ENCODE assay signal across 20 cellular contexts in genomic region chr10:77827383-77827782, GRCh38.
DNase-seq lines count a peak whose midpoint lies in the region; ATAC-seq, FAIRE-seq and TF ChIP-seq lines count a peak whose summit lies in the region.
"Had no signal": no experiment of that assay in that cellular context is flagged by ENCODE, and none has a peak within 500 bp of the region (broad histone marks: within the 10 kb centered on the region; RNA-seq: fewer than 3 reads in every experiment).

No MANE protein-coding gene starts in this region.

- POLR2A ChIA-PET in activated CD8-positive, alpha-beta T cell treated with anti-CD3 and anti-CD28 coated beads for 36 hours (lab: Charles Lee), result no interaction called here
- POLR2A ChIA-PET in activated CD8-positive, alpha-beta T cell treated with anti-CD3 and anti-CD28 coated beads, Interleukin-2, amount 10 ng/mL, durations not matched to agents 7 days and 5 days (lab: Charles Lee), result no interaction called here
- POLR2A ChIA-PET in IMR-90 (lab: Charles Lee; ENCODE audit: unreplicated experiment) (no interaction called here), WTC11 (lab: Charles Lee) (no interaction called here)

- peaks cover 9 to 18% of the 10 kb centered on the region in 2 experiments for H3K79me1 ChIP-seq in IMR-90 (ENCODE audit: low read depth in 1 of 2, low read length in 2 of 2)

- H3K9me1 ChIP-seq in IMR-90 (ENCODE audit: insufficient read depth, low read length), result 0 out of 2 replicates have a peak, but pooled peaks cover 4% of the 10 kb centered on the region

- H3K23ac ChIP-seq in IMR-90 (ENCODE audit: low read depth, low read length), result no peak overlapping the region

- H3K4me1 Mint-ChIP-seq in activated CD8-positive, alpha-beta T cell treated with anti-CD3 and anti-CD28 coated beads for 36 hours (ENCODE audit: low read depth), result peaks cover 5% of the 10 kb centered on the region
- H3K4me1 Mint-ChIP-seq in activated CD8-positive, alpha-beta T cell treated with anti-CD3 and anti-CD28 coated beads, Interleukin-2, amount 10 ng/mL, durations not matched to agents 7 days and 5 days (ENCODE audit: low read depth), result peaks cover 2% of the 10 kb centered on the region
- H3K4me1 Mint-ChIP-seq in WTC11, result 0 out of 2 replicates have a peak, but pooled peaks cover 2% of the 10 kb centered on the region

- H3K4me3 ChIP-seq in IMR-90 (ENCODE audit: insufficient read depth, low read depth, low read length), result no peak overlapping the region
- no peak overlapping the region for H3K4me3 ChIP-seq in kidney (ENCODE audit: low read length in 2 of 2)
- H3K4me3 ChIP-seq: BLaER1, GM23248, MG63 had no signal

- H3K36me3 ChIP-seq in IMR-90 (ENCODE audit: control insufficient read depth, insufficient read depth, low read length) (peaks cover 46% of the 10 kb centered on the region), kidney (ENCODE audit: control insufficient read depth in 1 of 2, insufficient read depth in 2 of 2, low read length in 2 of 2) (peaks cover 24 to 40% of the 10 kb centered on the region in 2 donors)

- no peaks in the 10 kb centered on the region for H3K27me3 Mint-ChIP-seq in activated CD8-positive, alpha-beta T cell treated with anti-CD3 and anti-CD28 coated beads for 36 hours
- H3K27me3 Mint-ChIP-seq in activated CD8-positive, alpha-beta T cell treated with anti-CD3 and anti-CD28 coated beads, Interleukin-2, amount 10 ng/mL, durations not matched to agents 7 days and 5 days (ENCODE audit: low read depth), result no peaks in the 10 kb centered on the region
- no peaks in the 10 kb centered on the region for H3K27me3 Mint-ChIP-seq in WTC11 (ENCODE audit: low read depth)

- H2AFZ ChIP-seq in IMR-90 (replicated peaks; ENCODE audit: low read length, poor library complexity), result no peak overlapping the region
- H2AFZ ChIP-seq: GM23248 had no signal

- H3K27ac ChIP-seq in IMR-90 (ENCODE audit: insufficient read depth, low read length) (no peak overlapping the region), kidney (ENCODE audit: low read depth in 2 of 2, low read length in 2 of 2) (no peak overlapping the region)
- H3K27ac ChIP-seq: BLaER1, GM23248, KMS-11 had no signal

- H2BK20ac ChIP-seq in IMR-90 (ENCODE audit: low read depth, low read length), result no peak overlapping the region

- no peak for TF ChIP-seq RAD21 in IMR-90 (IDR thresholded peaks at IDR 0.05; ENCODE audit: low read length)

- TF ChIP-seq CTCF in activated CD8-positive, alpha-beta T cell treated with anti-CD3 and anti-CD28 coated beads for 36 hours (IDR thresholded peaks at IDR 0.05), result no peak
- no peak for TF ChIP-seq CTCF in IMR-90 (conservative IDR thresholded peaks at IDR 0.05; ENCODE audit: low read depth, low read length)
- TF ChIP-seq CTCF in WTC11 (IDR thresholded peaks at IDR 0.05), result no peak
- no peak for TF ChIP-seq CTCF in kidney (IDR thresholded peaks at IDR 0.05; ENCODE audit: borderline replicate concordance, extremely low read depth, insufficient read depth)

- no peaks in the 10 kb centered on the region for H3K9me3 ChIP-seq in IMR-90 (ENCODE audit: control insufficient read depth, insufficient read depth, low read length)
- H3K9me3 ChIP-seq in kidney (ENCODE audit: control insufficient read depth in 1 of 2, low read length in 2 of 2), result no peaks in the 10 kb centered on the region
- H3K9me3 ChIP-seq: BLaER1, MG63 had no signal

- FAIRE-seq in kidney (lab: Jason Lieb, UNC), result no peak
- FAIRE-seq: D721Med, GM12891 had no signal

- no peak overlapping the region for H3K27ac Mint-ChIP-seq in activated CD8-positive, alpha-beta T cell treated with anti-CD3 and anti-CD28 coated beads for 36 hours
- no peak overlapping the region for H3K27ac Mint-ChIP-seq in activated CD8-positive, alpha-beta T cell treated with anti-CD3 and anti-CD28 coated beads, Interleukin-2, amount 10 ng/mL, durations not matched to agents 7 days and 5 days
- peak overlapping the region; percentile 51; the same call in 1 of the 2 replicates for H3K27ac Mint-ChIP-seq in WTC11
- H3K27ac Mint-ChIP-seq: CD8-positive, alpha-beta T cell had no signal

- H3K9ac ChIP-seq in IMR-90 (ENCODE audit: low read depth, low read length) (no peak overlapping the region), kidney (ENCODE audit: low read length in 2 of 2) (no peak overlapping the region)
- H3K9ac ChIP-seq: BLaER1, GM23248, KMS-11 had no signal

- H2BK5ac ChIP-seq in IMR-90 (ENCODE audit: low read depth, low read length, poor library complexity, severe bottlenecking), result no peak overlapping the region

- no peak overlapping the region for H4K91ac ChIP-seq in IMR-90 (ENCODE audit: insufficient read depth, low read depth, low read length)

- H4K20me1 ChIP-seq in IMR-90 (ENCODE audit: insufficient read depth, low read length), result 0 out of 2 replicates have a peak, but pooled peaks cover 4% of the 10 kb centered on the region

- DNase-seq in activated CD8-positive, alpha-beta T cell treated with anti-CD3 and anti-CD28 coated beads for 36 hours, result peak; percentile 30
- DNase-seq in activated CD8-positive, alpha-beta T cell treated with anti-CD3 and anti-CD28 coated beads, Interleukin-2, amount 10 ng/mL, durations not matched to agents 7 days and 5 days, result no peak
- DNase-seq in IMR-90 (peak; percentile 7), WTC11 (ENCODE audit: low spot score) (no peak), kidney (peak; percentile 7), hepatic stellate cell (ENCODE audit: low spot score) (no peak)
- DNase-seq: CD8-positive, alpha-beta T cell; GF-D8; GM23248; MG63; NCI-H1092 treated with DMSO at 0.1 percent for 48 hours; NCI-H1694; NCI-H69; SIG-M5 had no signal

- no peak overlapping the region for H3K56ac ChIP-seq in IMR-90 (ENCODE audit: extremely low read depth, insufficient read depth, low read length)

- H2BK15ac ChIP-seq in IMR-90 (ENCODE audit: low read depth, low read length), result no peak overlapping the region

- no peak overlapping the region for H4K8ac ChIP-seq in IMR-90 (ENCODE audit: low read depth in 2 of 2, low read length in 2 of 2)

- no peak overlapping the region for H3K4me2 ChIP-seq in IMR-90 (ENCODE audit: low read depth, low read length)
- H3K4me2 ChIP-seq: BLaER1, KMS-11 had no signal

- no TSS peak for BruUV-seq in IMR-90 (replicated peaks; lab: Mats Ljungman, UMichigan)

- dilution Hi-C loops in IMR-90 (cut with HindIII; ENCODE audit: low sequenced_read_pairs, unreplicated experiment), result no loop called here

- H3K36me3 Mint-ChIP-seq in activated CD8-positive, alpha-beta T cell treated with anti-CD3 and anti-CD28 coated beads for 36 hours (ENCODE audit: low read depth), result no peaks in the 10 kb centered on the region
- no peaks in the 10 kb centered on the region for H3K36me3 Mint-ChIP-seq in activated CD8-positive, alpha-beta T cell treated with anti-CD3 and anti-CD28 coated beads, Interleukin-2, amount 10 ng/mL, durations not matched to agents 7 days and 5 days (ENCODE audit: low read depth)
- peaks cover 41% of the 10 kb centered on the region for H3K36me3 Mint-ChIP-seq in WTC11
- H3K36me3 Mint-ChIP-seq: CD8-positive, alpha-beta T cell had no signal

- CTCF ChIA-PET in activated CD8-positive, alpha-beta T cell treated with anti-CD3 and anti-CD28 coated beads for 36 hours (lab: Charles Lee), result no interaction called here
- CTCF ChIA-PET in activated CD8-positive, alpha-beta T cell treated with anti-CD3 and anti-CD28 coated beads, Interleukin-2, amount 10 ng/mL, durations not matched to agents 7 days and 5 days (lab: Charles Lee), result no interaction called here
- CTCF ChIA-PET in IMR-90 (lab: Yijun Ruan, JAX), result no interaction called here
- CTCF ChIA-PET in WTC11 (lab: Charles Lee), result interaction anchor here (1.5 kb wide), 1 partner anchor 147 kb away, joined by 4 read pairs; no protein-coding TSS in a partner anchor

- H3K9me3 Mint-ChIP-seq in activated CD8-positive, alpha-beta T cell treated with anti-CD3 and anti-CD28 coated beads for 36 hours, result no peaks in the 10 kb centered on the region
- H3K9me3 Mint-ChIP-seq in activated CD8-positive, alpha-beta T cell treated with anti-CD3 and anti-CD28 coated beads, Interleukin-2, amount 10 ng/mL, durations not matched to agents 7 days and 5 days (ENCODE audit: insufficient read depth), result no peaks in the 10 kb centered on the region
- H3K9me3 Mint-ChIP-seq in WTC11, result no peaks in the 10 kb centered on the region
- H3K9me3 Mint-ChIP-seq: CD8-positive, alpha-beta T cell had no signal

- no peak overlapping the region for H3K18ac ChIP-seq in IMR-90 (ENCODE audit: low read depth, low read length)

- no peak overlapping the region for H3K4ac ChIP-seq in IMR-90 (ENCODE audit: low read depth, low read length)

- in situ Hi-C loops in IMR-90 (cut with MboI; ENCODE audit: low sequenced_read_pairs), result no loop called here

- H3K4me3 Mint-ChIP-seq in activated CD8-positive, alpha-beta T cell treated with anti-CD3 and anti-CD28 coated beads for 36 hours, result no peak overlapping the region
- no peak overlapping the region for H3K4me3 Mint-ChIP-seq in activated CD8-positive, alpha-beta T cell treated with anti-CD3 and anti-CD28 coated beads, Interleukin-2, amount 10 ng/mL, durations not matched to agents 7 days and 5 days
- H3K4me3 Mint-ChIP-seq in WTC11, result no peak overlapping the region
- H3K4me3 Mint-ChIP-seq: CD8-positive, alpha-beta T cell had no signal

- no peak overlapping the region for H2AK9ac ChIP-seq in IMR-90 (replicated peaks; ENCODE audit: low read depth, low read length, poor library complexity)

- no peak overlapping the region for H4K5ac ChIP-seq in IMR-90 (ENCODE audit: low read depth, low read length)

- no peaks in the 10 kb centered on the region for H3K27me3 ChIP-seq in IMR-90 (ENCODE audit: control insufficient read depth, insufficient read depth, low read length)
- H3K27me3 ChIP-seq: BLaER1, MG63 had no signal

- no peak overlapping the region for H2AK5ac ChIP-seq in IMR-90 (ENCODE audit: low read depth, low read length)

- WGBS in IMR-90 (ENCODE audit: extremely low coverage in 2 of 2, insufficient read length in 1 of 2), 2 experiments, result 96% methylated on average over 7 of the region's 9 CpGs; no CpG with 5 or more reads in 1 of the 2 experiments

- intact Hi-C loops in activated CD8-positive, alpha-beta T cell treated with anti-CD3 and anti-CD28 coated beads for 36 hours (cut with micrococcal nuclease), result no loop called here
- intact Hi-C loops in IMR-90 (cut with micrococcal nuclease), result no loop called here
- intact Hi-C loops in kidney (cut with DNase I), result no loop called here

- no peak for ATAC-seq in activated CD8-positive, alpha-beta T cell treated with anti-CD3 and anti-CD28 coated beads for 36 hours
- no peak for ATAC-seq in activated CD8-positive, alpha-beta T cell treated with anti-CD3 and anti-CD28 coated beads, Interleukin-2, amount 10 ng/mL, durations not matched to agents 7 days and 5 days
- ATAC-seq in IMR-90 (ENCODE audit: low read depth) (no peak), WTC11 (no peak), GM18498 (IDR thresholded peaks at IDR 0.05; ENCODE audit: unreplicated experiment) (no peak), GM19351 (IDR thresholded peaks at IDR 0.05; ENCODE audit: unreplicated experiment) (no peak)
- ATAC-seq: CD8-positive, alpha-beta T cell had no signal

- TF ChIP-seq POLR2A in IMR-90 (IDR thresholded peaks at IDR 0.05; ENCODE audit: low read depth, low read length), result no peak

- H3K4me1 ChIP-seq in IMR-90 (ENCODE audit: control insufficient read depth, insufficient read depth, low read length) (no peaks in the 10 kb centered on the region), kidney (ENCODE audit: control insufficient read depth in 1 of 2, insufficient read depth in 1 of 2, low read depth in 1 of 2, low read length in 2 of 2) (no peaks in the 10 kb centered on the region)

- H3K14ac ChIP-seq in IMR-90 (replicated peaks; ENCODE audit: low read depth, low read length), result no peak overlapping the region

- no peak overlapping the region for H2BK120ac ChIP-seq in IMR-90 (ENCODE audit: low read depth, low read length)

Comparison
In these comparisons a context has a peak if more than half of its experiments do, and no peak if none do; other contexts are left out.
1. DNase-seq: peak in activated CD8-positive, alpha-beta T cell treated with anti-CD3 and anti-CD28 coated beads for 36 hours (single experiment), IMR-90 (single experiment) and kidney (single experiment); none in activated CD8-positive, alpha-beta T cell treated with anti-CD3 and anti-CD28 coated beads, Interleukin-2, amount 10 ng/mL, durations not matched to agents 7 days and 5 days (single experiment), WTC11 (single experiment) and hepatic stellate cell (single experiment).